Comparison of ENCODE assay signal across 25 cellular contexts in the genomic region with DNA sequence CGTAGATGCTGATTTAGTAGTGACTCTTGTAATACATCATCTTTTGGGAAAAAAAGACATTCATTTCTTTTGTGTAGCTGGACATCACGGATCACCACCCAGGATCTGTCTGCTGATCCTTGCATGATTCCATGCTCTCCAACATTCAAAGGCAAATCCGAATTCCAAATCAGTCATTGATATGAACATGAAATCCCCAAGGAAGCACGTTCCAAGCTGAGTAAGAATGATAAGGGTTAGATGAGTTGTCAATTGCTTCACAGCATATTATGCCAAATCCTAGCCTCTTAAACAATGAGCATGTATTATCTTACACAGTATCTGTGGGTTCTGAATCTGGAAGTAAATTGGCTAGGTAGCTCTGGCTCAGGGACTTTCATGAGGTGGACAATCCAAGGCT. TPM values are rescaled to one million over a fixed set of nuclear protein-coding genes. Genes with fewer than 3 reads are reported as not detected.
DNase-seq lines count a peak whose midpoint lies in the region; ATAC-seq and TF ChIP-seq lines count a peak whose summit lies in the region.
"Had no signal": no experiment of that assay in that cellular context is flagged by ENCODE, and none has a peak within 500 bp of the region (broad histone marks: within the 10 kb centered on the region; RNA-seq: fewer than 3 reads in every experiment).

No MANE protein-coding gene starts in this region.

- H3K4me1 Mint-ChIP-seq in HFFc6 (ENCODE audit: low read depth): peaks cover 53% of the 10 kb centered on the region
- H3K4me1 Mint-ChIP-seq: activated CD4-positive, alpha-beta T cell treated with anti-CD3 and anti-CD28 coated beads for 36 hours; activated CD8-positive, alpha-beta memory T cell treated with anti-CD3 and anti-CD28 coated beads, Interleukin-2, amount 10 ng/mL, durations not matched to agents 7 days and 5 days; activated naive CD8-positive, alpha-beta T cell treated with anti-CD3 and anti-CD28 coated beads for 36 hours had no signal

- TF ChIP-seq CTCF in HFFc6 (IDR thresholded peaks at IDR 0.05): no peak
- no peak for TF ChIP-seq CTCF in fibroblast of the aortic adventitia (IDR thresholded peaks at IDR 0.05; ENCODE audit: insufficient read depth, low read length)
- no peak for TF ChIP-seq CTCF in stomach (IDR thresholded peaks at IDR 0.05)
- no peak for TF ChIP-seq CTCF in spleen (IDR thresholded peaks at IDR 0.05 in 8 of 11, conservative IDR thresholded peaks at IDR 0.05 in 3 of 11)

- H3K4me3 Mint-ChIP-seq in HFFc6: peak overlapping the region; percentile 57
- H3K4me3 Mint-ChIP-seq: activated CD4-positive, alpha-beta T cell treated with anti-CD3 and anti-CD28 coated beads for 36 hours; activated CD8-positive, alpha-beta memory T cell treated with anti-CD3 and anti-CD28 coated beads, Interleukin-2, amount 10 ng/mL, durations not matched to agents 7 days and 5 days; activated naive CD8-positive, alpha-beta T cell treated with anti-CD3 and anti-CD28 coated beads for 36 hours; nephron had no signal

- WGBS in stomach, 5 donors: 76 to 88% (median 84%) methylated on average over 4 of the region's 4 CpGs
- WGBS in spleen, 5 donors: 77 to 88% (median 83%) methylated on average over 4 of the region's 4 CpGs

- no peak for TF ChIP-seq EP300 in stomach (IDR thresholded peaks at IDR 0.05)

- H3K36me3 Mint-ChIP-seq in HFFc6 (ENCODE audit: low read depth): peaks cover 16% of the 10 kb centered on the region
- H3K36me3 Mint-ChIP-seq: activated naive CD8-positive, alpha-beta T cell treated with anti-CD3 and anti-CD28 coated beads for 36 hours had no signal

- TF ChIP-seq POLR2A in stomach (IDR thresholded peaks at IDR 0.05) (no peak), spleen (IDR thresholded peaks at IDR 0.05) (no peak)

- H3K4me1 ChIP-seq in adipocyte (ENCODE audit: control insufficient read depth, insufficient read depth, low read length) (peaks cover 42% of the 10 kb centered on the region), stomach (peaks cover 7 to 36% (median 14%) of the 10 kb centered on the region in 4 donors), spleen (no peaks in the 10 kb centered on the region)

- H3K36me3 ChIP-seq in adipocyte (ENCODE audit: control insufficient read depth, insufficient read depth, low read length, severe bottlenecking) (no peaks in the 10 kb centered on the region), stomach (no peaks in the 10 kb centered on the region), spleen (no peaks in the 10 kb centered on the region)
- H3K36me3 ChIP-seq: cardiac muscle cell had no signal

- H3K9ac ChIP-seq in adipocyte (ENCODE audit: low read length): peak overlapping the region; percentile 81

- intact Hi-C loops in stomach (cut with DNase I; ENCODE audit: low total_unique reads) (no loop called here), spleen (cut with DNase I; ENCODE audit: low total_unique reads) (no loop called here)

- no peak for DNase-seq in HFFc6
- DNase-seq in adipocyte (ENCODE audit: low read depth): no peak
- DNase-seq in fibroblast of the aortic adventitia (ENCODE audit: low read depth): peak; percentile 57
- DNase-seq in stomach: no peak
- no peak for DNase-seq in Kasumi-1 (lab: John Stamatoyannopoulos, UW)
- DNase-seq in foreskin melanocyte: no peak
- no peak for DNase-seq in spleen
- DNase-seq: activated CD4-positive, alpha-beta T cell treated with anti-CD3 and anti-CD28 coated beads for 36 hours; activated CD8-positive, alpha-beta memory T cell treated with anti-CD3 and anti-CD28 coated beads, Interleukin-2, amount 10 ng/mL, durations not matched to agents 7 days and 5 days; activated naive CD8-positive, alpha-beta T cell treated with anti-CD3 and anti-CD28 coated beads for 36 hours; C1 segment of cervical spinal cord; Calu3; dorsolateral prefrontal cortex; EL; NCI-H1105; NCI-H524; posterior cingulate gyrus; small intestine; stimulated activated CD4-positive, alpha-beta T cell treated with anti-CD3 and anti-CD28 coated beads, Interleukin-4, amount 100 ng/mL, for 1 hour had no signal

- H3K27me3 Mint-ChIP-seq in HFFc6 (ENCODE audit: insufficient read depth): no peaks in the 10 kb centered on the region
- H3K27me3 Mint-ChIP-seq: activated CD4-positive, alpha-beta T cell treated with anti-CD3 and anti-CD28 coated beads for 36 hours; activated CD8-positive, alpha-beta memory T cell treated with anti-CD3 and anti-CD28 coated beads, Interleukin-2, amount 10 ng/mL, durations not matched to agents 7 days and 5 days; activated naive CD8-positive, alpha-beta T cell treated with anti-CD3 and anti-CD28 coated beads for 36 hours had no signal

- peak overlapping the region; percentile 53 for H3K4me3 ChIP-seq in adipocyte (ENCODE audit: low read length)
- no peak overlapping the region for H3K4me3 ChIP-seq in fibroblast of the aortic adventitia (ENCODE audit: low read depth, low read length)
- no peak overlapping the region for H3K4me3 ChIP-seq in stomach
- H3K4me3 ChIP-seq in spleen: no peak overlapping the region
- H3K4me3 ChIP-seq: cardiac muscle cell, dorsolateral prefrontal cortex had no signal

- peak overlapping the region; percentile 91 for H3K27ac Mint-ChIP-seq in HFFc6
- H3K27ac Mint-ChIP-seq: activated CD4-positive, alpha-beta T cell treated with anti-CD3 and anti-CD28 coated beads for 36 hours; activated CD8-positive, alpha-beta memory T cell treated with anti-CD3 and anti-CD28 coated beads, Interleukin-2, amount 10 ng/mL, durations not matched to agents 7 days and 5 days; activated naive CD8-positive, alpha-beta T cell treated with anti-CD3 and anti-CD28 coated beads for 36 hours; activated T-helper 2 cell treated with anti-CD3 and anti-CD28 coated beads, Interferon-gamma antibody, Interleukin-2, Interleukin-4, amounts not matched to agents 10 μg/mL and 5 μg/mL and 100 μg/mL, durations not matched to agents 14 hours and 24 hours and 36 hours had no signal

- H3K9me3 Mint-ChIP-seq in HFFc6: peaks cover 17% of the 10 kb centered on the region

- no peak for ATAC-seq in GM19397 (IDR thresholded peaks at IDR 0.05; ENCODE audit: unreplicated experiment)
- ATAC-seq: activated CD4-positive, alpha-beta T cell treated with anti-CD3 and anti-CD28 coated beads for 36 hours; activated CD8-positive, alpha-beta memory T cell treated with anti-CD3 and anti-CD28 coated beads, Interleukin-2, amount 10 ng/mL, durations not matched to agents 7 days and 5 days; HCT116; Right ventricle myocardium inferior had no signal

- H3K9me3 ChIP-seq in adipocyte (ENCODE audit: control insufficient read depth, low read length) (peaks cover 10% of the 10 kb centered on the region), stomach (peaks cover 0 to 11% (median 3%) of the 10 kb centered on the region in 4 donors), spleen (peaks cover 0 to 13% (median 10%) of the 10 kb centered on the region in 8 donors)

- H3K27me3 ChIP-seq in adipocyte (replicated peaks; ENCODE audit: control insufficient read depth, insufficient read depth, low read length) (no peaks in the 10 kb centered on the region), stomach (no peaks in the 10 kb centered on the region), spleen (replicated peaks in 1 of 7) (no peaks in the 10 kb centered on the region)
- H3K27me3 ChIP-seq: cardiac muscle cell, dorsolateral prefrontal cortex had no signal

- H3K27ac ChIP-seq in stomach: peak overlapping the region in 3 of 5 donors; percentile 52 to 76 (median 62)
- H3K27ac ChIP-seq in spleen: no peak overlapping the region
- H3K27ac ChIP-seq: cardiac muscle cell had no signal

RNA-seq across cellular contexts. Expression of gene GRAMD2B, which starts 37.1 kb away (rescaled TPM):
- total RNA-seq in HFFc6 (2021; fragmentation: NEBNext Ultra II Directional; extraction: Animal tissue kit (Norgen Biotek cat#: 25700)): 100 to 1,000 TPM in 2 of 6 experiments, 10 to 100 TPM in 4; 69.2 to 154 (median 80.5) TPM
- total RNA-seq in fibroblast of the aortic adventitia (ENCODE audit: low replicate concordance) (13.5 and 23.5 TPM in 2 replicates), stomach (10 to 100 TPM; 18.8 to 69.6 (median 47.5) TPM), spleen (10 to 100 TPM in 5 of 7 donors, 1 to 10 TPM in 2; 5.3 to 28.7 (median 12.1) TPM)
- polyA plus RNA-seq in stomach (10 to 100 TPM in 1 of 3 donors, 1 to 10 TPM in 2; 5.7 to 12.8 (median 6.5) TPM), spleen (1 to 10 TPM; 3.0 to 4.5 (median 3.6) TPM)

Comparison
In these comparisons a context has a peak if more than half of its experiments do, and no peak if none do; other contexts are left out.
1. H3K27ac ChIP-seq: peak in stomach (3 of 5); none in spleen (0 of 8).